Comparison of ENCODE assay signal across 1 cellular context in genomic region chr3:128113817-128114794, GRCh38.
TF ChIP-seq lines count a peak whose summit lies in the region.

No MANE protein-coding gene starts in this region.

TF ChIP-seq in SK-N-SH treated with all-trans-retinoic acid at 6 μM for 48 hours, 23 proteins besides CTCF, POLR2A, EP300 and RAD21 (continued from another document):
- TF ChIP-seq, protein P1, sequence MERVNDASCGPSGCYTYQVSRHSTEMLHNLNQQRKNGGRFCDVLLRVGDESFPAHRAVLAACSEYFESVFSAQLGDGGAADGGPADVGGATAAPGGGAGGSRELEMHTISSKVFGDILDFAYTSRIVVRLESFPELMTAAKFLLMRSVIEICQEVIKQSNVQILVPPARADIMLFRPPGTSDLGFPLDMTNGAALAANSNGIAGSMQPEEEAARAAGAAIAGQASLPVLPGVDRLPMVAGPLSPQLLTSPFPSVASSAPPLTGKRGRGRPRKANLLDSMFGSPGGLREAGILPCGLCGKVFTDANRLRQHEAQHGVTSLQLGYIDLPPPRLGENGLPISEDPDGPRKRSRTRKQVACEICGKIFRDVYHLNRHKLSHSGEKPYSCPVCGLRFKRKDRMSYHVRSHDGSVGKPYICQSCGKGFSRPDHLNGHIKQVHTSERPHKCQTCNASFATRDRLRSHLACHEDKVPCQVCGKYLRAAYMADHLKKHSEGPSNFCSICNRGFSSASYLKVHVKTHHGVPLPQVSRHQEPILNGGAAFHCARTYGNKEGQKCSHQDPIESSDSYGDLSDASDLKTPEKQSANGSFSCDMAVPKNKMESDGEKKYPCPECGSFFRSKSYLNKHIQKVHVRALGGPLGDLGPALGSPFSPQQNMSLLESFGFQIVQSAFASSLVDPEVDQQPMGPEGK (CRISPR knock-in tag; IDR thresholded peaks at IDR 0.05; ENCODE audit: borderline replicate concordance) = no peak
- no peak for TF ChIP-seq CSRNP3 (CRISPR knock-in tag; IDR thresholded peaks at IDR 0.05)
